In genomic region chr4:111501946-111502345, GRCh38 we compare ENCODE assay signal across 1 cellular context.
TF ChIP-seq lines count a peak whose summit lies in the region.

No MANE protein-coding gene starts in this region.

TF ChIP-seq in GM23338, 12 proteins besides CTCF, POLR2A, EP300 and RAD21 (continued from another document):
- TF ChIP-seq, protein P1, sequence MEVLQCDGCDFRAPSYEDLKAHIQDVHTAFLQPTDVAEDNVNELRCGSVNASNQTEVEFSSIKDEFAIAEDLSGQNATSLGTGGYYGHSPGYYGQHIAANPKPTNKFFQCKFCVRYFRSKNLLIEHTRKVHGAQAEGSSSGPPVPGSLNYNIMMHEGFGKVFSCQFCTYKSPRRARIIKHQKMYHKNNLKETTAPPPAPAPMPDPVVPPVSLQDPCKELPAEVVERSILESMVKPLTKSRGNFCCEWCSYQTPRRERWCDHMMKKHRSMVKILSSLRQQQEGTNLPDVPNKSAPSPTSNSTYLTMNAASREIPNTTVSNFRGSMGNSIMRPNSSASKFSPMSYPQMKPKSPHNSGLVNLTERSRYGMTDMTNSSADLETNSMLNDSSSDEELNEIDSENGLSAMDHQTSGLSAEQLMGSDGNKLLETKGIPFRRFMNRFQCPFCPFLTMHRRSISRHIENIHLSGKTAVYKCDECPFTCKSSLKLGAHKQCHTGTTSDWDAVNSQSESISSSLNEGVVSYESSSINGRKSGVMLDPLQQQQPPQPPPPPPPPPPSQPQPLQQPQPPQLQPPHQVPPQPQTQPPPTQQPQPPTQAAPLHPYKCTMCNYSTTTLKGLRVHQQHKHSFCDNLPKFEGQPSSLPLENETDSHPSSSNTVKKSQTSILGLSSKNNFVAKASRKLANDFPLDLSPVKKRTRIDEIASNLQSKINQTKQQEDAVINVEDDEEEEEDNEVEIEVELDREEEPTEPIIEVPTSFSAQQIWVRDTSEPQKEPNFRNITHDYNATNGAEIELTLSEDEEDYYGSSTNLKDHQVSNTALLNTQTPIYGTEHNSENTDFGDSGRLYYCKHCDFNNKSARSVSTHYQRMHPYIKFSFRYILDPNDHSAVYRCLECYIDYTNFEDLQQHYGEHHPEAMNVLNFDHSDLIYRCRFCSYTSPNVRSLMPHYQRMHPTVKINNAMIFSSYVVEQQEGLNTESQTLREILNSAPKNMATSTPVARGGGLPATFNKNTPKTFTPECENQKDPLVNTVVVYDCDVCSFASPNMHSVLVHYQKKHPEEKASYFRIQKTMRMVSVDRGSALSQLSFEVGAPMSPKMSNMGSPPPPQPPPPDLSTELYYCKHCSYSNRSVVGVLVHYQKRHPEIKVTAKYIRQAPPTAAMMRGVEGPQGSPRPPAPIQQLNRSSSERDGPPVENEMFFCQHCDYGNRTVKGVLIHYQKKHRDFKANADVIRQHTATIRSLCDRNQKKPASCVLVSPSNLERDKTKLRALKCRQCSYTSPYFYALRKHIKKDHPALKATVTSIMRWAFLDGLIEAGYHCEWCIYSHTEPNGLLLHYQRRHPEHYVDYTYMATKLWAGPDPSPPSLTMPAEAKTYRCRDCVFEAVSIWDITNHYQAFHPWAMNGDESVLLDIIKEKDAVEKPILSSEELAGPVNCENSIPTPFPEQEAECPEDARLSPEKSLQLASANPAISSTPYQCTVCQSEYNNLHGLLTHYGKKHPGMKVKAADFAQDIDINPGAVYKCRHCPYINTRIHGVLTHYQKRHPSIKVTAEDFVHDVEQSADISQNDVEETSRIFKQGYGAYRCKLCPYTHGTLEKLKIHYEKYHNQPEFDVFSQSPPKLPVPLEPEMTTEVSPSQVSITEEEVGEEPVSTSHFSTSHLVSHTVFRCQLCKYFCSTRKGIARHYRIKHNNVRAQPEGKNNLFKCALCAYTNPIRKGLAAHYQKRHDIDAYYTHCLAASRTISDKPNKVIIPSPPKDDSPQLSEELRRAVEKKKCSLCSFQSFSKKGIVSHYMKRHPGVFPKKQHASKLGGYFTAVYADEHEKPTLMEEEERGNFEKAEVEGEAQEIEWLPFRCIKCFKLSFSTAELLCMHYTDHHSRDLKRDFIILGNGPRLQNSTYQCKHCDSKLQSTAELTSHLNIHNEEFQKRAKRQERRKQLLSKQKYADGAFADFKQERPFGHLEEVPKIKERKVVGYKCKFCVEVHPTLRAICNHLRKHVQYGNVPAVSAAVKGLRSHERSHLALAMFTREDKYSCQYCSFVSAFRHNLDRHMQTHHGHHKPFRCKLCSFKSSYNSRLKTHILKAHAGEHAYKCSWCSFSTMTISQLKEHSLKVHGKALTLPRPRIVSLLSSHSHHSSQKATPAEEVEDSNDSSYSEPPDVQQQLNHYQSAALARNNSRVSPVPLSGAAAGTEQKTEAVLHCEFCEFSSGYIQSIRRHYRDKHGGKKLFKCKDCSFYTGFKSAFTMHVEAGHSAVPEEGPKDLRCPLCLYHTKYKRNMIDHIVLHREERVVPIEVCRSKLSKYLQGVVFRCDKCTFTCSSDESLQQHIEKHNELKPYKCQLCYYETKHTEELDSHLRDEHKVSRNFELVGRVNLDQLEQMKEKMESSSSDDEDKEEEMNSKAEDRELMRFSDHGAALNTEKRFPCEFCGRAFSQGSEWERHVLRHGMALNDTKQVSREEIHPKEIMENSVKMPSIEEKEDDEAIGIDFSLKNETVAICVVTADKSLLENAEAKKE (CRISPR knock-in tag; IDR thresholded peaks at IDR 0.05) = no peak
- TF ChIP-seq ZNF114 (CRISPR knock-in tag; IDR thresholded peaks at IDR 0.05) (no peak), EZH2phosphoT487 (IDR thresholded peaks at IDR 0.05; ENCODE audit: unreplicated experiment) (no peak)
TF ChIP-seq in GM23338: peak in this region for 0.
